In genomic region chr16:75070055-75070841, GRCh38 we compare ENCODE assay signal across 10 cellular contexts. TPM values are rescaled to one million over a fixed set of nuclear protein-coding genes. Genes with fewer than 3 reads are reported as not detected.
DNase-seq lines count a peak whose midpoint lies in the region; ATAC-seq, FAIRE-seq and TF ChIP-seq lines count a peak whose summit lies in the region.
"Had no signal": no experiment of that assay in that cellular context is flagged by ENCODE, and none has a peak within 500 bp of the region (broad histone marks: within the 10 kb centered on the region; RNA-seq: fewer than 3 reads in every experiment).

No MANE protein-coding gene starts in this region.

- DNase-seq in A549 (ENCODE audit: low read depth in 1 of 2, low spot score in 1 of 2), result peak in 1 of 2 experiments; percentile 35
- DNase-seq in cerebellum (ENCODE audit: low spot score), result peak; percentile 90
- peak; percentile 26 for DNase-seq in midbrain (lab: John Stamatoyannopoulos, UW)
- no peak for DNase-seq in NCI-H2196 treated with DMSO at 0.1 percent for 48 hours (lab: John Stamatoyannopoulos, UW; ENCODE audit: unreplicated experiment)
- DNase-seq in Peyer's patch, result no peak
- DNase-seq in activated T-cell treated with anti-CD3 and anti-CD28 coated beads for 4 hours, result no peak
- DNase-seq in NCI-H1105 treated with DMSO at 0.1 percent for 48 hours (lab: John Stamatoyannopoulos, UW), result no peak
- DNase-seq: NK-92 treated with Interleukin-12 subunit alpha and Interleukin-12 subunit beta, amount 100 ng/mL, for 24 hours had no signal

- no peak for TF ChIP-seq EP300 in A549 (IDR thresholded peaks at IDR 0.05)

- peak overlapping the region; percentile 50 for H3K4me2 ChIP-seq in A549

- CTCF ChIA-PET in A549 (lab: Yijun Ruan, JAX) (interaction anchor here (1.9 kb wide), 1 partner anchor 72 kb away, joined by 6 read pairs; the partner anchor contains the start of gene ZNRF1), HEK293 (lab: Yijun Ruan, JAX) (no interaction called here)

- 71% methylated on average over 11 of the region's 11 CpGs for WGBS in A549 (ENCODE audit: missing lambda C conversion rate)

- no peaks in the 10 kb centered on the region for H3K27me3 ChIP-seq in Peyer's patch

- no peak overlapping the region for H3K4me3 ChIP-seq in A549
- no peak overlapping the region for H3K4me3 ChIP-seq in HEK293 (ENCODE audit: low read depth, low read length)
- no peak overlapping the region for H3K4me3 ChIP-seq in Peyer's patch

- H3K4me1 ChIP-seq in A549 (peaks cover 19% of the 10 kb centered on the region), HEK293 (ENCODE audit: control insufficient read depth, insufficient read depth, low read length) (no peaks in the 10 kb centered on the region), Peyer's patch (peaks cover 0 to 17% (median 6%) of the 10 kb centered on the region in 4 donors)

- no peak for FAIRE-seq in A549 (lab: Jason Lieb, UNC)
- FAIRE-seq: GM12891 had no signal

- no peaks in the 10 kb centered on the region for H3K9me3 ChIP-seq in A549
- H3K9me3 ChIP-seq in HEK293 (ENCODE audit: control insufficient read depth, insufficient read depth, low read depth, low read length), result no peaks in the 10 kb centered on the region
- no peaks in the 10 kb centered on the region for H3K9me3 ChIP-seq in Peyer's patch

- TF ChIP-seq CTCF in A549 (IDR thresholded peaks at IDR 0.05), result no peak
- TF ChIP-seq CTCF in HEK293 (tag by site-specific recombination; IDR thresholded peaks at IDR 0.05), result no peak
- TF ChIP-seq CTCF in Peyer's patch (IDR thresholded peaks at IDR 0.05), result no peak

- TF ChIP-seq POLR2A in A549 (IDR thresholded peaks at IDR 0.05; ENCODE audit: low read length), result no peak
- no peak for TF ChIP-seq POLR2A in Peyer's patch (IDR thresholded peaks at IDR 0.05)

- TF ChIP-seq RAD21 in A549 (conservative IDR thresholded peaks at IDR 0.05 in 1 of 2, IDR thresholded peaks at IDR 0.05 in 1 of 2), result no peak

- peak in 1 of 2 experiments; percentile 63; a peak in 3 of 6 replicates for ATAC-seq in A549

- no peaks in the 10 kb centered on the region for H3K36me3 ChIP-seq in HEK293 (ENCODE audit: control insufficient read depth in 2 of 2, insufficient read depth in 1 of 2, low read length in 2 of 2)
- no peaks in the 10 kb centered on the region for H3K36me3 ChIP-seq in Peyer's patch

- POLR2A ChIA-PET in A549 (lab: Yijun Ruan, JAX), result no interaction called here
- POLR2A ChIA-PET in HEK293 (lab: Yijun Ruan, JAX), result no interaction called here

- H3K27ac ChIP-seq in A549 (no peak overlapping the region), HEK293 (ENCODE audit: extremely low read depth, low read depth, low read length) (no peak overlapping the region), Peyer's patch (peak overlapping the region in 1 of 4 donors; percentile 14)

TF ChIP-seq in A549, 52 proteins besides CTCF, POLR2A, EP300 and RAD21:
- TF ChIP-seq REST (IDR thresholded peaks at IDR 0.05) (no peak), MAFK (IDR thresholded peaks at IDR 0.05; ENCODE audit: partially characterized antibody) (peak; percentile 65)

TF ChIP-seq in HEK293, 187 proteins besides CTCF, POLR2A, EP300 and RAD21:
- TF ChIP-seq ZNF184 (tag by site-specific recombination; IDR thresholded peaks at IDR 0.05), result no peak
- no peak for TF ChIP-seq ZNF785 (tag by site-specific recombination; IDR thresholded peaks at IDR 0.05)
- no peak for TF ChIP-seq ZNF747 (tag by site-specific recombination; IDR thresholded peaks at IDR 0.05)
- TF ChIP-seq ZNF830 (tag by site-specific recombination; IDR thresholded peaks at IDR 0.05; ENCODE audit: low read depth), result no peak
- no peak for TF ChIP-seq ZEB2 (tag by site-specific recombination; IDR thresholded peaks at IDR 0.05)
- TF ChIP-seq ZNF423 (tag by site-specific recombination; IDR thresholded peaks at IDR 0.05), result no peak
- no peak for TF ChIP-seq ZNF202 (tag by site-specific recombination; IDR thresholded peaks at IDR 0.05; ENCODE audit: borderline replicate concordance)
- TF ChIP-seq EGR2 (tag by site-specific recombination; IDR thresholded peaks at IDR 0.05; ENCODE audit: low read depth), result 0 out of 2 replicates have a peak, but pooled peaks have one; percentile 11
- TF ChIP-seq ZFHX2 (tag by site-specific recombination; conservative IDR thresholded peaks at IDR 0.05), result 0 out of 2 replicates have a peak, but pooled peaks have one; percentile 39
- TF ChIP-seq WT1 (tag by site-specific recombination; IDR thresholded peaks at IDR 0.05), result no peak
- TF ChIP-seq ZNF513 (tag by site-specific recombination; IDR thresholded peaks at IDR 0.05), result no peak
- no peak for TF ChIP-seq INSM2 (tag by site-specific recombination; IDR thresholded peaks at IDR 0.05)
- TF ChIP-seq ZNF660 (tag by site-specific recombination; IDR thresholded peaks at IDR 0.05), result no peak
- no peak for TF ChIP-seq PRDM4 (tag by site-specific recombination; IDR thresholded peaks at IDR 0.05)
- TF ChIP-seq ZNF629 (tag by site-specific recombination; IDR thresholded peaks at IDR 0.05), result 0 out of 2 replicates have a peak, but pooled peaks have one; percentile 42
- no peak for TF ChIP-seq ZNF324 (tag by site-specific recombination; IDR thresholded peaks at IDR 0.05)
- TF ChIP-seq ZNF704 (tag by site-specific recombination; IDR thresholded peaks at IDR 0.05), result no peak
TF ChIP-seq in HEK293: peak in this region for 3.

RNA-seq across cellular contexts. Expression of gene LDHD, which starts 46.3 kb away (rescaled TPM):
- 0.79 and 0.90 TPM in 2 replicates for polyA plus RNA-seq in A549 (2011; rRNA removed)
- polyA plus RNA-seq in A549 (2012; cell fraction: cytosol; rRNA removed), result 1.1 and 1.4 TPM in 2 replicates
- polyA plus RNA-seq in A549 (2012; cell fraction: nucleus; rRNA removed), result 3.0 and 3.8 TPM in 2 replicates
- 0.83 to 1.3 TPM (median 1.1 TPM) in 3 replicates for polyA plus RNA-seq in A549 (2017; fragmentation: RNase III; extraction: RNeasy Plus Mini Kit Qiagen cat#74134 plus additional on column Dnase treatment)
- polyA minus RNA-seq in A549 (2011; rRNA and poly(A)+ RNA removed), result 0.44 and 0.87 TPM in 2 replicates
- 1.00 TPM for total RNA-seq in cerebellum
- 10 to 100 TPM in 3 of 4 donors, 1 to 10 TPM in 1; 2.5 to 37.0 (median 22.4) TPM for total RNA-seq in Peyer's patch

Comparison
In these comparisons a context has a peak if more than half of its experiments do, and no peak if none do; other contexts are left out.
1. DNase-seq: peak in cerebellum (single experiment) and midbrain (single experiment); none in NCI-H2196 treated with DMSO at 0.1 percent for 48 hours (single experiment), Peyer's patch (0 of 3), activated T-cell treated with anti-CD3 and anti-CD28 coated beads for 4 hours (single experiment) and NCI-H1105 treated with DMSO at 0.1 percent for 48 hours (single experiment).